30 cellular contexts compared by ENCODE assay signal in genomic region chr7:24192053-24192452, GRCh38.
A peak's percentile ranks its signal among the peaks of the same experiment; 100 is the strongest.
DNase-seq lines count a peak whose midpoint lies in the region; FAIRE-seq and TF ChIP-seq lines count a peak whose summit lies in the region.
"Had no signal": no experiment of that assay in that cellular context is flagged by ENCODE, and none has a peak within 500 bp of the region (broad histone marks: within the 10 kb centered on the region; RNA-seq: fewer than 3 reads in every experiment).

No MANE protein-coding gene starts in this region.

- H3K9me3 ChIP-seq in AG04450 (ENCODE audit: control insufficient read depth, insufficient read depth, low read length) = no peaks in the 10 kb centered on the region
- no peaks in the 10 kb centered on the region for H3K9me3 ChIP-seq in astrocyte (ENCODE audit: insufficient read depth, low read depth, low read length)
- no peaks in the 10 kb centered on the region for H3K9me3 ChIP-seq in uterus
- H3K9me3 ChIP-seq: A549, thoracic aorta had no signal

- DNase-seq in AG04450 (ENCODE audit: low read depth, low spot score) (peak; percentile 72), H4 (ENCODE audit: low spot score) (peak; percentile 81), astrocyte (ENCODE audit: low read depth) (peak; percentile 92), fibroblast of villous mesenchyme (ENCODE audit: low read depth) (peak; percentile 54), NCI-H1092 treated with DMSO at 0.1 percent for 48 hours (lab: John Stamatoyannopoulos, UW) (no peak), GM10266 (ENCODE audit: extremely low spot score) (no peak), uterus (no peak)
- no peak for DNase-seq in activated CD4-positive, alpha-beta memory T cell treated with anti-CD3 and anti-CD28 coated beads, Interleukin-2, amount 10 ng/mL, durations not matched to agents 7 days and 5 days
- DNase-seq: activated CD4-positive, alpha-beta memory T cell treated with anti-CD3 and anti-CD28 coated beads for 36 hours; activated CD8-positive, alpha-beta memory T cell treated with anti-CD3 and anti-CD28 coated beads, Interleukin-2, amount 50 U/mL, for 4 hours; activated naive CD4-positive, alpha-beta T cell treated with anti-CD3 and anti-CD28 coated beads for 36 hours; DMS 273 treated with DMSO at 0.1 percent for 48 hours; GF-D8; glutamatergic neuron; left ventricle myocardium inferior; NCI-H1105; NCI-H1930; NCI-H2171 treated with DMSO at 0.1 percent for 48 hours; NK-92 treated with Interleukin-12 subunit alpha and Interleukin-12 subunit beta, amount 100 ng/mL, for 24 hours; Right ventricle myocardium superior; stimulated activated CD4-positive, alpha-beta T cell treated with anti-CD3 and anti-CD28 coated beads, Interleukin-2, amount 100 ng/mL, for 48 hours; stimulated activated naive CD8-positive, alpha-beta T cell treated with anti-CD3 and anti-CD28 coated beads, Interleukin-15, amount 100 ng/mL, for 72 hours; T-helper 2 cell had no signal

- intact Hi-C loops in uterus (cut with DNase I; ENCODE audit: low total_unique reads) = no loop called here

- H3K9me3 Mint-ChIP-seq in astrocyte (ENCODE audit: unreplicated experiment) = peaks cover 2% of the 10 kb centered on the region
- H3K9me3 Mint-ChIP-seq in activated CD4-positive, alpha-beta memory T cell treated with anti-CD3 and anti-CD28 coated beads, Interleukin-2, amount 10 ng/mL, durations not matched to agents 7 days and 5 days = no peaks in the 10 kb centered on the region
- H3K9me3 Mint-ChIP-seq: activated CD4-positive, alpha-beta memory T cell treated with anti-CD3 and anti-CD28 coated beads for 36 hours; GM23338 had no signal

- CTCF ChIA-PET in AG04450 (lab: Charles Lee) = no interaction called here
- CTCF ChIA-PET in activated CD4-positive, alpha-beta memory T cell treated with anti-CD3 and anti-CD28 coated beads, Interleukin-2, amount 10 ng/mL, durations not matched to agents 7 days and 5 days (lab: Charles Lee) = interaction anchor here (0.7 kb wide), 1 partner anchor 774 kb away, joined by 3 read pairs; no protein-coding TSS in a partner anchor

- no peaks in the 10 kb centered on the region for H3K79me2 ChIP-seq in astrocyte (ENCODE audit: insufficient read depth, low read length)
- H3K79me2 ChIP-seq: parathyroid adenoma had no signal

- H4K20me1 ChIP-seq in astrocyte (ENCODE audit: insufficient read depth, low read length) = no peaks in the 10 kb centered on the region

- H3K4me3 Mint-ChIP-seq in astrocyte (ENCODE audit: unreplicated experiment) = no peak overlapping the region
- H3K4me3 Mint-ChIP-seq in activated CD4-positive, alpha-beta memory T cell treated with anti-CD3 and anti-CD28 coated beads, Interleukin-2, amount 10 ng/mL, durations not matched to agents 7 days and 5 days = no peak overlapping the region
- H3K4me3 Mint-ChIP-seq: activated CD4-positive, alpha-beta memory T cell treated with anti-CD3 and anti-CD28 coated beads for 36 hours; activated naive CD4-positive, alpha-beta T cell treated with anti-CD3 and anti-CD28 coated beads for 36 hours; GM23338; neural crest cell; stimulated activated naive CD8-positive, alpha-beta T cell treated with anti-CD3 and anti-CD28 coated beads, Interleukin-15, amount 100 ng/mL, for 72 hours had no signal

- TF ChIP-seq CTCF in AG04450 (IDR thresholded peaks at IDR 0.05; ENCODE audit: low read depth, low read length) = no peak
- TF ChIP-seq CTCF in astrocyte (IDR thresholded peaks at IDR 0.05; ENCODE audit: insufficient read depth, low read depth, low read length) = no peak
- no peak for TF ChIP-seq CTCF in fibroblast of villous mesenchyme (IDR thresholded peaks at IDR 0.05; ENCODE audit: insufficient read depth, low read depth, low read length)
- TF ChIP-seq CTCF in GM10266 (IDR thresholded peaks at IDR 0.05; ENCODE audit: control insufficient read depth, insufficient read depth, low read depth, missing control alignments) = no peak
- no peak for TF ChIP-seq CTCF in uterus (IDR thresholded peaks at IDR 0.05)

- H3K27ac Mint-ChIP-seq in astrocyte (ENCODE audit: unreplicated experiment) = no peak overlapping the region
- no peak overlapping the region for H3K27ac Mint-ChIP-seq in activated CD4-positive, alpha-beta memory T cell treated with anti-CD3 and anti-CD28 coated beads, Interleukin-2, amount 10 ng/mL, durations not matched to agents 7 days and 5 days
- H3K27ac Mint-ChIP-seq: activated CD4-positive, alpha-beta memory T cell treated with anti-CD3 and anti-CD28 coated beads for 36 hours; activated naive CD4-positive, alpha-beta T cell treated with anti-CD3 and anti-CD28 coated beads for 36 hours; GM23338; stimulated activated naive CD8-positive, alpha-beta T cell treated with anti-CD3 and anti-CD28 coated beads, Interleukin-15, amount 100 ng/mL, for 72 hours had no signal

- POLR2A ChIA-PET in AG04450 (lab: Yijun Ruan, JAX) = interaction anchor here (0.6 to 1.2 kb wide), 3 partner anchors 21 to 186 kb away, joined by 3 to 10 read pairs (median 3); no protein-coding TSS in a partner anchor
- POLR2A ChIA-PET in activated CD4-positive, alpha-beta memory T cell treated with anti-CD3 and anti-CD28 coated beads, Interleukin-2, amount 10 ng/mL, durations not matched to agents 7 days and 5 days (lab: Charles Lee) = no interaction called here

- no peak for TF ChIP-seq POLR2A in uterus (IDR thresholded peaks at IDR 0.05)

- FAIRE-seq in astrocyte (lab: Jason Lieb, UNC) = no peak
- FAIRE-seq: A549, islet of Langerhans had no signal

- H3K36me3 ChIP-seq in astrocyte (ENCODE audit: insufficient read depth, low read length) (no peaks in the 10 kb centered on the region), uterus (no peaks in the 10 kb centered on the region)
- H3K36me3 ChIP-seq: left ventricle myocardium inferior, right atrium auricular region, thoracic aorta had no signal

- H3K4me1 ChIP-seq in astrocyte (ENCODE audit: insufficient read depth, low read length) (no peaks in the 10 kb centered on the region), uterus (no peaks in the 10 kb centered on the region)
- H3K4me1 ChIP-seq: A549, left ventricle myocardium inferior, parathyroid adenoma, right atrium auricular region had no signal

- no peak overlapping the region for H3K4me3 ChIP-seq in AG04450 (ENCODE audit: low read depth, low read length)
- H3K4me3 ChIP-seq in astrocyte (ENCODE audit: insufficient read depth, low read depth, low read length) = no peak overlapping the region
- H3K4me3 ChIP-seq in fibroblast of villous mesenchyme (ENCODE audit: low read depth, low read length) = no peak overlapping the region
- H3K4me3 ChIP-seq in uterus = no peak overlapping the region
- H3K4me3 ChIP-seq: A549, GM23338, left ventricle myocardium inferior, right atrium auricular region, thoracic aorta had no signal

- no peaks in the 10 kb centered on the region for H3K36me3 Mint-ChIP-seq in astrocyte (ENCODE audit: low read depth, unreplicated experiment)
- H3K36me3 Mint-ChIP-seq in activated CD4-positive, alpha-beta memory T cell treated with anti-CD3 and anti-CD28 coated beads, Interleukin-2, amount 10 ng/mL, durations not matched to agents 7 days and 5 days (ENCODE audit: low read depth) = no peaks in the 10 kb centered on the region
- H3K36me3 Mint-ChIP-seq: activated CD4-positive, alpha-beta memory T cell treated with anti-CD3 and anti-CD28 coated beads for 36 hours had no signal

- H2AFZ ChIP-seq in astrocyte (ENCODE audit: low read depth, low read length) = no peak overlapping the region
- H2AFZ ChIP-seq: GM23338, parathyroid adenoma had no signal

- H3K27ac ChIP-seq in AG04450 (ENCODE audit: low read depth, low read length) = no peak overlapping the region
- no peak overlapping the region for H3K27ac ChIP-seq in astrocyte (ENCODE audit: low read depth, low read length)
- no peak overlapping the region for H3K27ac ChIP-seq in uterus
- H3K27ac ChIP-seq: A549, left ventricle myocardium inferior, parathyroid adenoma, right atrium auricular region, thoracic aorta had no signal

- no peaks in the 10 kb centered on the region for H3K27me3 ChIP-seq in AG04450 (ENCODE audit: control insufficient read depth, insufficient read depth, low read length)
- H3K27me3 ChIP-seq in astrocyte (ENCODE audit: insufficient read depth, low read length) = no peaks in the 10 kb centered on the region
- no peaks in the 10 kb centered on the region for H3K27me3 ChIP-seq in uterus
- H3K27me3 ChIP-seq: right atrium auricular region had no signal

- H3K4me2 ChIP-seq in astrocyte (ENCODE audit: low read length) = no peak overlapping the region
- H3K4me2 ChIP-seq: A549, GM23338 had no signal

- no peaks in the 10 kb centered on the region for H3K27me3 Mint-ChIP-seq in astrocyte (ENCODE audit: low read depth, unreplicated experiment)
- H3K27me3 Mint-ChIP-seq in activated CD4-positive, alpha-beta memory T cell treated with anti-CD3 and anti-CD28 coated beads, Interleukin-2, amount 10 ng/mL, durations not matched to agents 7 days and 5 days = peaks cover 10% of the 10 kb centered on the region

- no peak overlapping the region for H3K9ac ChIP-seq in astrocyte (ENCODE audit: low read length)
- H3K9ac ChIP-seq: parathyroid adenoma had no signal

- no peaks in the 10 kb centered on the region for H3K4me1 Mint-ChIP-seq in astrocyte (ENCODE audit: low read depth, unreplicated experiment)
- H3K4me1 Mint-ChIP-seq in activated CD4-positive, alpha-beta memory T cell treated with anti-CD3 and anti-CD28 coated beads, Interleukin-2, amount 10 ng/mL, durations not matched to agents 7 days and 5 days = no peaks in the 10 kb centered on the region
- H3K4me1 Mint-ChIP-seq: neural crest cell; stimulated activated naive CD8-positive, alpha-beta T cell treated with anti-CD3 and anti-CD28 coated beads, Interleukin-15, amount 100 ng/mL, for 72 hours had no signal

Comparison
In these comparisons a context has a peak if more than half of its experiments do, and no peak if none do; other contexts are left out.
1. DNase-seq: peak in AG04450 (single experiment), H4 (single experiment), astrocyte (single experiment) and fibroblast of villous mesenchyme (single experiment); none in NCI-H1092 treated with DMSO at 0.1 percent for 48 hours (single experiment), activated CD4-positive, alpha-beta memory T cell treated with anti-CD3 and anti-CD28 coated beads, Interleukin-2, amount 10 ng/mL, durations not matched to agents 7 days and 5 days (single experiment), GM10266 (single experiment) and uterus (0 of 2).